In the genomic region with DNA sequence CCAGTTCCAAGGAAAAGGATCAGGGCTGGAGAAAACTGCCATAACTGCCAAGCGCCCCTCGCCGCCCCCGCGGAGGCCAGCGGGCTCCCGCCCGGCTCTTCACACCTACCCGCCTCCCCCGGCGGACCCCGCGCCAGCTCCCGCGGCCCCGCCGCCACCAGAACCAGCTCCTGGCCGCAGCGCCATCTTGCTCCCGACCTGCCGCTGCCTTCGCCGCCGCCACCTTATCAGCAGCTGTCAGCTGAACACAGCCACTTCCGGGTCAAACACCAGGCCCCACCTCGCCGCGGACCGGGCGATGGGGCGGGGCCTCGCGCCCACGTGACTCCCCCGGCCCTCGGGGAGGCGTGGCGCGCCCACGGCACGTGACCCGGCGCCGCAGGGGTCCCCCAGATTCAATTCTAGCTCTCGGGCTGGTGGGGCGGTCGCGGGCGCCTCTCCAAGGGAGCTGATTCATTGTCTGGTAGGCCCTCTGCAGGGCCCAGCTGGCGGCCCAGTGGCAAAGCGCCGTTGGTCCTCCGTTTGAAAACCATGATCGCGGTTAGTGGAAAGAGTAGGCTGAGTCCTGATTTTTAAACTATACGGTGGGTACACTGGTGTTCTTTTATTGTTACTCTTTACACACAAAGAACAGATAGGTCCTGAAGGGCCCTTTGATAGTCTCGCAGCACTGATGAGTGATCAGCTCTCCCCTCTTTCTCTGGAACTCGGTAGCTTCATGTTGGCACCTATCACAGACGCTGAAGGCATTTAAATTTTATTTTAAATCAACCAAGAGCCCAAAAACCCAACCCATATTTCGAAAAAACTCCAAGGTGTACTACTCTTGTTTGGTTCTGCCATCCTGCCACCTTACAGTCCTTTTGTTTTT, we compare ENCODE assay signal across 8 cellular contexts. TPM values are rescaled to one million over a fixed set of nuclear protein-coding genes. Genes with fewer than 3 reads are reported as not detected.
DNase-seq lines count a peak whose midpoint lies in the region; ATAC-seq and TF ChIP-seq lines count a peak whose summit lies in the region.

A gene with protein sequence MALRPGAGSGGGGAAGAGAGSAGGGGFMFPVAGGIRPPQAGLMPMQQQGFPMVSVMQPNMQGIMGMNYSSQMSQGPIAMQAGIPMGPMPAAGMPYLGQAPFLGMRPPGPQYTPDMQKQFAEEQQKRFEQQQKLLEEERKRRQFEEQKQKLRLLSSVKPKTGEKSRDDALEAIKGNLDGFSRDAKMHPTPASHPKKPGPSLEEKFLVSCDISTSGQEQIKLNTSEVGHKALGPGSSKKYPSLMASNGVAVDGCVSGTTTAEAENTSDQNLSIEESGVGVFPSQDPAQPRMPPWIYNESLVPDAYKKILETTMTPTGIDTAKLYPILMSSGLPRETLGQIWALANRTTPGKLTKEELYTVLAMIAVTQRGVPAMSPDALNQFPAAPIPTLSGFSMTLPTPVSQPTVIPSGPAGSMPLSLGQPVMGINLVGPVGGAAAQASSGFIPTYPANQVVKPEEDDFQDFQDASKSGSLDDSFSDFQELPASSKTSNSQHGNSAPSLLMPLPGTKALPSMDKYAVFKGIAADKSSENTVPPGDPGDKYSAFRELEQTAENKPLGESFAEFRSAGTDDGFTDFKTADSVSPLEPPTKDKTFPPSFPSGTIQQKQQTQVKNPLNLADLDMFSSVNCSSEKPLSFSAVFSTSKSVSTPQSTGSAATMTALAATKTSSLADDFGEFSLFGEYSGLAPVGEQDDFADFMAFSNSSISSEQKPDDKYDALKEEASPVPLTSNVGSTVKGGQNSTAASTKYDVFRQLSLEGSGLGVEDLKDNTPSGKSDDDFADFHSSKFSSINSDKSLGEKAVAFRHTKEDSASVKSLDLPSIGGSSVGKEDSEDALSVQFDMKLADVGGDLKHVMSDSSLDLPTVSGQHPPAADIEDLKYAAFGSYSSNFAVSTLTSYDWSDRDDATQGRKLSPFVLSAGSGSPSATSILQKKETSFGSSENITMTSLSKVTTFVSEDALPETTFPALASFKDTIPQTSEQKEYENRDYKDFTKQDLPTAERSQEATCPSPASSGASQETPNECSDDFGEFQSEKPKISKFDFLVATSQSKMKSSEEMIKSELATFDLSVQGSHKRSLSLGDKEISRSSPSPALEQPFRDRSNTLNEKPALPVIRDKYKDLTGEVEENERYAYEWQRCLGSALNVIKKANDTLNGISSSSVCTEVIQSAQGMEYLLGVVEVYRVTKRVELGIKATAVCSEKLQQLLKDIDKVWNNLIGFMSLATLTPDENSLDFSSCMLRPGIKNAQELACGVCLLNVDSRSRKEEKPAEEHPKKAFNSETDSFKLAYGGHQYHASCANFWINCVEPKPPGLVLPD (N-terminal part only) (minus strand): TSS at position 249 of the 871 bp plus-strand sequence. CDS start 63 bp downstream, at position 186.

- DNase-seq in NCI-H748 (lab: John Stamatoyannopoulos, UW; ENCODE audit: unreplicated experiment) (peak; percentile 97), dermis blood vessel endothelial cell (peak; percentile 98)
- peak; percentile 86 to 91 for DNase-seq in activated CD4-positive, alpha-beta T cell treated with anti-CD3 and anti-CD28 coated beads, Interleukin-2, amount 50 U/mL, for 24 hours (ENCODE audit: low read depth in 1 of 2, low spot score in 1 of 2)
- DNase-seq in stimulated activated CD4-positive, alpha-beta T cell treated with anti-CD3 and anti-CD28 coated beads, Interleukin-4, amount 100 ng/mL, for 24 hours = peak; percentile 94

- H3K4me1 ChIP-seq in liver (ENCODE audit: control insufficient read depth in 4 of 4, insufficient read depth in 4 of 4, low read length in 3 of 4) = peaks cover 2 to 12% (median 7%) of the 10 kb centered on the region in 4 donors

- H3K9me3 ChIP-seq in liver (ENCODE audit: control insufficient read depth in 4 of 4, low read length in 3 of 4) = no peaks in the 10 kb centered on the region

- WGBS in liver = 1% methylated on average over 60 of the region's 60 CpGs

- TF ChIP-seq CTCF in C4-2B (conservative IDR thresholded peaks at IDR 0.05) (peak; percentile 26), liver (IDR thresholded peaks at IDR 0.05; ENCODE audit: low read depth, low read length, missing input control) (no peak)

- peak; percentile 37 to 40 for TF ChIP-seq RAD21 in liver (IDR thresholded peaks at IDR 0.05)

- H3K4me3 ChIP-seq in liver (ENCODE audit: low read depth in 1 of 3, low read length in 3 of 3) = peak within 1 kb of the TSS; percentile 89 to 96 (median 91)

- peaks cover 0 to 12% (median 7%) of the 10 kb centered on the region in 4 donors for H3K36me3 ChIP-seq in liver (ENCODE audit: control insufficient read depth in 4 of 4, insufficient read depth in 3 of 4, low read depth in 1 of 4, low read length in 3 of 4)

- peak within 1 kb of the TSS; percentile 75 to 91 for H3K9ac ChIP-seq in liver (ENCODE audit: low read depth in 1 of 2, low read length in 2 of 2)

- no peaks in the 10 kb centered on the region for H3K27me3 ChIP-seq in liver (ENCODE audit: control insufficient read depth in 4 of 4, insufficient read depth in 4 of 4, low read length in 3 of 4)

- peak within 1 kb of the TSS; percentile 91 for H3K27ac ChIP-seq in C4-2B
- H3K27ac ChIP-seq in liver (ENCODE audit: low read depth in 1 of 2, low read length in 2 of 2) = peak within 1 kb of the TSS; percentile 88 to 94

- ATAC-seq in GM19372 (IDR thresholded peaks at IDR 0.05; ENCODE audit: low read depth, unreplicated experiment) (peak; percentile 93), HG03558 (IDR thresholded peaks at IDR 0.05; ENCODE audit: extremely low read depth, unreplicated experiment) (peak; percentile 69)

TF ChIP-seq in liver, 16 proteins besides CTCF, POLR2A, EP300 and RAD21:
- peak in 1 of 2 donors; percentile 15 for TF ChIP-seq EGR1 (IDR thresholded peaks at IDR 0.05; ENCODE audit: low read depth in 2 of 2)
- no peak for TF ChIP-seq RXRA (IDR thresholded peaks at IDR 0.05)
- peak; percentile 66 for TF ChIP-seq NR2F2 (IDR thresholded peaks at IDR 0.05)
- TF ChIP-seq, protein P1, sequence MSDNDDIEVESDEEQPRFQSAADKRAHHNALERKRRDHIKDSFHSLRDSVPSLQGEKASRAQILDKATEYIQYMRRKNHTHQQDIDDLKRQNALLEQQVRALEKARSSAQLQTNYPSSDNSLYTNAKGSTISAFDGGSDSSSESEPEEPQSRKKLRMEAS (IDR thresholded peaks at IDR 0.05) = no peak
- peak in 1 of 2 donors; percentile 81 for TF ChIP-seq GABPA (IDR thresholded peaks at IDR 0.05 in 1 of 2, conservative IDR thresholded peaks at IDR 0.05 in 1 of 2)
- no peak for TF ChIP-seq FOXA1 (IDR thresholded peaks at IDR 0.05)
- peak; percentile 87 for TF ChIP-seq YY1 (IDR thresholded peaks at IDR 0.05)
- TF ChIP-seq TAF1 (conservative IDR thresholded peaks at IDR 0.05) = no peak

RNA-seq across cellular contexts. Expression of the gene that starts here (rescaled TPM):
- total RNA-seq in dermis blood vessel endothelial cell (16.8 and 23.7 TPM in 2 replicates), liver (10 to 100 TPM; 17.8 to 20.5 TPM)
- 10 to 100 TPM in 1 of 2 donors, 1 to 10 TPM in 1; 6.5 to 13.9 TPM for polyA plus RNA-seq in liver

Comparison
In these comparisons a context has a peak if more than half of its experiments do, and no peak if none do; other contexts are left out.
1. Peak in every context shown above with its lines: DNase-seq, ATAC-seq, H3K4me3 ChIP-seq and H3K27ac ChIP-seq.